ENCODE assay signal across 9 cellular contexts in genomic region chr18:59631583-59632181, GRCh38.
DNase-seq lines count a peak whose midpoint lies in the region; TF ChIP-seq lines count a peak whose summit lies in the region.
"Had no signal": no experiment of that assay in that cellular context is flagged by ENCODE, and none has a peak within 500 bp of the region (broad histone marks: within the 10 kb centered on the region; RNA-seq: fewer than 3 reads in every experiment).

No MANE protein-coding gene starts in this region.

- H3K4me3 ChIP-seq in brain microvascular endothelial cell (ENCODE audit: low read depth, low read length) (no peak overlapping the region), muscle layer of colon (ENCODE audit: low read depth in 1 of 2, low read length in 2 of 2) (no peak overlapping the region)

- H3K4me1 ChIP-seq in muscle layer of colon (ENCODE audit: insufficient read depth, low read length) = peaks cover 47% of the 10 kb centered on the region

- in situ Hi-C loops in brain microvascular endothelial cell (cut with HindIII; ENCODE audit: low pct_ligation_motif_present, low sequenced_read_pairs) = loop anchor here (25.0 kb wide), 1 partner anchor 181 kb away; no protein-coding TSS in a partner anchor

- H3K9me3 ChIP-seq in muscle layer of colon (ENCODE audit: low read length) = no peaks in the 10 kb centered on the region

- TF ChIP-seq CTCF in brain microvascular endothelial cell (IDR thresholded peaks at IDR 0.05; ENCODE audit: low read depth, low read length, missing control alignments) = peak; percentile 87

- intact Hi-C loops in posterior cingulate gyrus (cut with DNase I) = loop anchor here (5.0 kb wide), 1 partner anchor 191 kb away; no protein-coding TSS in a partner anchor

- DNase-seq in Daoy (ENCODE audit: low read depth) (peak; percentile 22), HT1080 (ENCODE audit: low read depth) (peak; percentile 32), brain microvascular endothelial cell (no peak), H4 (ENCODE audit: low spot score) (no peak), NCI-H345 (lab: John Stamatoyannopoulos, UW) (no peak), posterior cingulate gyrus (no peak), UCSD-AML1 (lab: John Stamatoyannopoulos, UW; ENCODE audit: unreplicated experiment) (no peak)
- DNase-seq: midbrain had no signal

- H3K27me3 ChIP-seq in brain microvascular endothelial cell (replicated peaks) (no peaks in the 10 kb centered on the region), muscle layer of colon (ENCODE audit: control insufficient read depth in 1 of 2, insufficient read depth in 2 of 2, low read length in 2 of 2) (no peaks in the 10 kb centered on the region)

- H3K36me3 ChIP-seq in brain microvascular endothelial cell (replicated peaks) = no peaks in the 10 kb centered on the region
- H3K36me3 ChIP-seq in muscle layer of colon (ENCODE audit: insufficient read depth, low read length) = no peaks in the 10 kb centered on the region

- no peak overlapping the region for H3K9ac ChIP-seq in muscle layer of colon (ENCODE audit: low read length)

- H3K27ac ChIP-seq in brain microvascular endothelial cell = no peak overlapping the region
- peak overlapping the region; percentile 7 for H3K27ac ChIP-seq in muscle layer of colon (ENCODE audit: low read depth, low read length)

Comparison
In these comparisons a context has a peak if more than half of its experiments do, and no peak if none do; other contexts are left out.
1. DNase-seq: peak in Daoy (single experiment) and HT1080 (single experiment); none in brain microvascular endothelial cell (single experiment), H4 (single experiment), NCI-H345 (single experiment), posterior cingulate gyrus (0 of 10) and UCSD-AML1 (single experiment).